ENCODE assay signal across 8 cellular contexts in genomic region chr19:39435499-39436349, GRCh38. TPM values are rescaled to one million over a fixed set of nuclear protein-coding genes. Genes with fewer than 3 reads are reported as not detected.
A peak's percentile ranks its signal among the peaks of the same experiment; 100 is the strongest.
DNase-seq lines count a peak whose midpoint lies in the region; ATAC-seq and TF ChIP-seq lines count a peak whose summit lies in the region.

RPS16 (minus strand) TSS chr19:39435949; CDS start chr19:39435895, 54 bp downstream.

- no peak for TF ChIP-seq CTCF in GM10248 (IDR thresholded peaks at IDR 0.05; ENCODE audit: control extremely low read depth, extremely low read depth, low read depth, missing control alignments)
- TF ChIP-seq CTCF in osteoblast (IDR thresholded peaks at IDR 0.05; ENCODE audit: extremely low read depth, low read depth, low read length), result no peak
- peak in 2 of 3 experiments; percentile 26 to 59 for TF ChIP-seq CTCF in testis (IDR thresholded peaks at IDR 0.05)

- peak; percentile 84 for ATAC-seq in HG02623 (IDR thresholded peaks at IDR 0.05; ENCODE audit: unreplicated experiment)
- ATAC-seq in activated naive CD4-positive, alpha-beta T cell treated with anti-CD3 and anti-CD28 coated beads, Interleukin-2, amount 50 U/mL, for 72 hours, result peak; percentile 93 to 94

- DNase-seq in GM10248 (ENCODE audit: extremely low spot score) (peak; percentile 97), NCI-H1105 treated with DMSO at 0.1 percent for 48 hours (lab: John Stamatoyannopoulos, UW) (peak; percentile 98), SKM-1 treated with dmso at 0.1 percent for 144 hours (lab: John Stamatoyannopoulos, UW; ENCODE audit: unreplicated experiment) (peak; percentile 98), glomerular endothelial cell (ENCODE audit: extremely low read depth, low read depth, low spot score) (peak; percentile 65), osteoblast (ENCODE audit: insufficient read length, low spot score, missing footprints) (peak; percentile 98), testis (peak; percentile 99)
- peak; percentile 99 for DNase-seq in activated naive CD4-positive, alpha-beta T cell treated with anti-CD3 and anti-CD28 coated beads, Interleukin-2, amount 50 U/mL, for 72 hours (ENCODE audit: low spot score in 2 of 2)

- peaks cover 20% of the 10 kb centered on the region for H4K20me1 ChIP-seq in osteoblast (ENCODE audit: insufficient read depth, low read length)

- H3K9me3 ChIP-seq in osteoblast (ENCODE audit: low read depth, low read length) (no peaks in the 10 kb centered on the region), testis (no peaks in the 10 kb centered on the region)

- peaks cover 35 to 38% of the 10 kb centered on the region in 2 donors for H3K36me3 Mint-ChIP-seq in activated naive CD4-positive, alpha-beta T cell treated with anti-CD3 and anti-CD28 coated beads, Interleukin-2, amount 50 U/mL, for 72 hours

- peaks cover 30% of the 10 kb centered on the region for H3K36me3 ChIP-seq in osteoblast (ENCODE audit: insufficient read depth, low read length)
- no peaks in the 10 kb centered on the region for H3K36me3 ChIP-seq in testis (ENCODE audit: low read depth, missing control alignments)

- H3K4me3 ChIP-seq in osteoblast (ENCODE audit: insufficient read depth, low read length) (peak within 1 kb of the TSS; percentile 93), testis (peak within 1 kb of the TSS; percentile 93 to 98)

- POLR2A ChIA-PET in GM10248 (lab: Yijun Ruan, JAX), result interaction anchor here (0.5 to 1.7 kb wide), 15 partner anchors 8 to 386 kb away, joined by 3 to 16 read pairs (median 5); partner anchors contain the start of genes MED29, PAF1, PLEKHG2 and SUPT5H

- WGBS in testis, 2 donors, result 0% methylated on average over 38 to 61 of the region's 61 CpGs

- peak within 1 kb of the TSS; percentile 88 for H3K4me2 ChIP-seq in osteoblast (ENCODE audit: insufficient read depth, low read length)

- CTCF ChIA-PET in GM10248 (lab: Yijun Ruan, JAX), result interaction anchor here (0.8 to 1.7 kb wide), 10 partner anchors 22 to 116 kb away, joined by 3 to 6 read pairs (median 4); partner anchors contain the start of genes EID2B, MED29 and PAF1

- no peaks in the 10 kb centered on the region for H3K27me3 ChIP-seq in osteoblast (ENCODE audit: insufficient read depth, low read length)
- H3K27me3 ChIP-seq in testis, result no peaks in the 10 kb centered on the region

- intact Hi-C loops in testis (cut with DNase I; ENCODE audit: low total_unique reads), result no loop called here

- H3K27ac ChIP-seq in osteoblast (ENCODE audit: low read depth, low read length) (peak within 1 kb of the TSS; percentile 96), testis (peak within 1 kb of the TSS; percentile 82 to 86)

- peak; percentile 62 for TF ChIP-seq POLR2A in testis (IDR thresholded peaks at IDR 0.05)

- peak within 1 kb of the TSS; percentile 63 for H2AFZ ChIP-seq in osteoblast (ENCODE audit: low read length)

- peaks cover 25% of the 10 kb centered on the region for H3K4me1 ChIP-seq in osteoblast (ENCODE audit: insufficient read depth, low read length)
- peaks cover 24% of the 10 kb centered on the region for H3K4me1 ChIP-seq in testis

- H3K27ac Mint-ChIP-seq in activated naive CD4-positive, alpha-beta T cell treated with anti-CD3 and anti-CD28 coated beads, Interleukin-2, amount 50 U/mL, for 72 hours, result peak within 1 kb of the TSS; percentile 96 to 100

- H3K9me3 Mint-ChIP-seq in activated naive CD4-positive, alpha-beta T cell treated with anti-CD3 and anti-CD28 coated beads, Interleukin-2, amount 50 U/mL, for 72 hours, result no peaks in the 10 kb centered on the region

- peaks cover 29% of the 10 kb centered on the region for H3K79me2 ChIP-seq in osteoblast (ENCODE audit: insufficient read depth, low read length)

RNA-seq across cellular contexts. Expression of gene RPS16, which starts in this region (rescaled TPM):
- 1,000 to 10,000 TPM; 3,128 to 3,624 TPM for total RNA-seq in activated naive CD4-positive, alpha-beta T cell treated with anti-CD3 and anti-CD28 coated beads, Interleukin-2, amount 50 U/mL, for 72 hours
- total RNA-seq in glomerular endothelial cell, result 802 and 1,288 TPM in 2 replicates
- 44.9 and 56.0 TPM in 2 replicates for total RNA-seq in osteoblast
- 1,000 to 10,000 TPM in 1 of 2 donors, 100 to 1,000 TPM in 1; 628 to 1,122 TPM for total RNA-seq in testis
- 1,146 TPM for polyA plus RNA-seq in testis (ENCODE audit: insufficient read depth, low read depth, low replicate concordance)

Comparison
In these comparisons a context has a peak if more than half of its experiments do, and no peak if none do; other contexts are left out.
1. Peak in every context shown above with its lines: DNase-seq, ATAC-seq, H3K4me3 ChIP-seq and H3K27ac ChIP-seq.
2. RNA of gene RPS16 (total RNA-seq): 3,128 to 3,624 TPM in activated naive CD4-positive, alpha-beta T cell treated with anti-CD3 and anti-CD28 coated beads, Interleukin-2, amount 50 U/mL, for 72 hours, 628 to 1,122 TPM in testis and 802 to 1,288 TPM in glomerular endothelial cell; 44.9 to 56.0 TPM in osteoblast; every median in the first group is over 10 times any median in the second.
3. CTCF ChIP-seq: peak in testis (2 of 3); none in GM10248 (single experiment) and osteoblast (single experiment).